ENCODE assay signal across 1 cellular context in genomic region chr1:153978274-153978909, GRCh38.
TF ChIP-seq lines count a peak whose summit lies in the region.

No MANE protein-coding gene starts in this region.

TF ChIP-seq in K562, 482 proteins besides CTCF, POLR2A, EP300 and RAD21 (continued from another document):
- TF ChIP-seq TSHZ1 (CRISPR knock-in tag; IDR thresholded peaks at IDR 0.05) (no peak), ZBTB8A (IDR thresholded peaks at IDR 0.05; ENCODE audit: partially characterized antibody) (no peak), SP2 (IDR thresholded peaks at IDR 0.05; ENCODE audit: extremely low read depth, low read depth, low read length, poor library complexity, severe bottlenecking) (no peak), BCL6 (CRISPR knock-in tag; IDR thresholded peaks at IDR 0.05) (no peak), HMG20B (CRISPR knock-in tag; IDR thresholded peaks at IDR 0.05) (no peak), ZNF146 (CRISPR knock-in tag; IDR thresholded peaks at IDR 0.05; ENCODE audit: unreplicated experiment) (no peak), ZBTB26 (CRISPR knock-in tag; IDR thresholded peaks at IDR 0.05) (no peak), SETDB1 (IDR thresholded peaks at IDR 0.05; ENCODE audit: low read length) (no peak), PKNOX1 (IDR thresholded peaks at IDR 0.05) (0 out of 2 replicates have a peak, but pooled peaks have one; percentile 18), AFF4 (CRISPR knock-in tag; IDR thresholded peaks at IDR 0.05) (no peak), MXI1 (IDR thresholded peaks at IDR 0.05; ENCODE audit: low read depth, low read length) (no peak), HOMEZ (CRISPR knock-in tag; IDR thresholded peaks at IDR 0.05) (no peak), ZNF408 (CRISPR knock-in tag; IDR thresholded peaks at IDR 0.05; ENCODE audit: low read depth) (no peak), MCM7 (IDR thresholded peaks at IDR 0.05) (no peak), LEF1 (IDR thresholded peaks at IDR 0.05) (0 out of 2 replicates have a peak, but pooled peaks have one; percentile 7), MEIS2 (IDR thresholded peaks at IDR 0.05; ENCODE audit: partially characterized antibody) (peak; percentile 86), PBX2 (CRISPR knock-in tag; IDR thresholded peaks at IDR 0.05; ENCODE audit: low read depth) (no peak), PBX2 (tag; conservative IDR thresholded peaks at IDR 0.05; ENCODE audit: low read depth) (peak; percentile 72), HDAC1 (IDR thresholded peaks at IDR 0.05) (no peak), HDAC2 (IDR thresholded peaks at IDR 0.05) (no peak), RCOR1 (IDR thresholded peaks at IDR 0.05; ENCODE audit: borderline replicate concordance in 1 of 2, low read depth in 2 of 2, low read length in 2 of 2) (peak in 1 of 2 experiments; percentile 40; a peak in 1 of 4 replicates), FOXK2 (conservative IDR thresholded peaks at IDR 0.05 in 1 of 2, IDR thresholded peaks at IDR 0.05 in 1 of 2; ENCODE audit: low read depth in 2 of 2) (peak in 1 of 2 experiments; percentile 45; a peak in 1 of 4 replicates), MEF2D (tag; conservative IDR thresholded peaks at IDR 0.05; ENCODE audit: low read depth) (no peak), GATAD2A (IDR thresholded peaks at IDR 0.05) (no peak), CCAR2 (IDR thresholded peaks at IDR 0.05; ENCODE audit: low read depth, low read length) (no peak), ZNF507 (tag; conservative IDR thresholded peaks at IDR 0.05) (no peak), FOXK1 (CRISPR knock-in tag; IDR thresholded peaks at IDR 0.05; ENCODE audit: borderline replicate concordance) (no peak)
